16 cellular contexts compared by ENCODE assay signal in genomic region chr7:84085147-84085546, GRCh38.
A peak's percentile ranks its signal among the peaks of the same experiment; 100 is the strongest.
DNase-seq lines count a peak whose midpoint lies in the region; ATAC-seq, FAIRE-seq and TF ChIP-seq lines count a peak whose summit lies in the region.
"Had no signal": no experiment of that assay in that cellular context is flagged by ENCODE, and none has a peak within 500 bp of the region (broad histone marks: within the 10 kb centered on the region; RNA-seq: fewer than 3 reads in every experiment).

No MANE protein-coding gene starts in this region.

- FAIRE-seq in GM12891 (lab: Jason Lieb, UNC) = no peak
- FAIRE-seq: islet of Langerhans had no signal

- H3K4me3 Mint-ChIP-seq in nephron progenitor cell = peak overlapping the region; percentile 69
- H3K4me3 Mint-ChIP-seq: naive thymus-derived CD4-positive, alpha-beta T cell; T-cell had no signal

- H3K27me3 Mint-ChIP-seq in nephron progenitor cell (ENCODE audit: low read depth, poor library complexity) = no peaks in the 10 kb centered on the region
- H3K27me3 Mint-ChIP-seq: T-cell had no signal

- no peaks in the 10 kb centered on the region for H3K36me3 Mint-ChIP-seq in nephron progenitor cell (ENCODE audit: low read depth)
- H3K36me3 Mint-ChIP-seq: T-cell had no signal

- DNase-seq in GM04504 (ENCODE audit: low read depth) (peak; percentile 14), M059J (ENCODE audit: low read depth) (peak; percentile 52), brain microvascular endothelial cell (peak; percentile 40), nephron progenitor cell (no peak), foreskin keratinocyte (no peak), GM12891 (ENCODE audit: insufficient read length, low spot score) (no peak), NCI-H510A (lab: John Stamatoyannopoulos, UW) (no peak)
- DNase-seq in stimulated activated CD4-positive, alpha-beta T cell treated with anti-CD3 and anti-CD28 coated beads, Interleukin-1b, Interleukin-23, amount 100 ng/mL, for 48 hours = no peak
- DNase-seq: activated CD4-positive, alpha-beta T cell treated with anti-CD3 and anti-CD28 coated beads, Interleukin-2, amount 50 U/mL, for 1 hour; activated gamma-delta T cell; cerebellar nuclear complex; naive thymus-derived CD4-positive, alpha-beta T cell; T-cell had no signal

- no peaks in the 10 kb centered on the region for H3K27me3 ChIP-seq in brain microvascular endothelial cell (replicated peaks)
- H3K27me3 ChIP-seq in foreskin keratinocyte = no peaks in the 10 kb centered on the region

- H3K4me1 Mint-ChIP-seq in nephron progenitor cell = peaks cover 54% of the 10 kb centered on the region

- ATAC-seq in foreskin keratinocyte = no peak
- ATAC-seq: esophagus mucosa; naive thymus-derived CD4-positive, alpha-beta T cell; sciatic nerve; T-cell had no signal

- no peaks in the 10 kb centered on the region for H3K36me3 ChIP-seq in brain microvascular endothelial cell (replicated peaks)

- H3K9me3 Mint-ChIP-seq in nephron progenitor cell = no peaks in the 10 kb centered on the region
- H3K9me3 Mint-ChIP-seq: T-cell had no signal

- peak overlapping the region; percentile 85 for H3K27ac Mint-ChIP-seq in nephron progenitor cell
- H3K27ac Mint-ChIP-seq: T-cell had no signal

- in situ Hi-C loops in brain microvascular endothelial cell (cut with HindIII; ENCODE audit: low pct_ligation_motif_present, low sequenced_read_pairs) = no loop called here

- no peak overlapping the region for H3K4me3 ChIP-seq in brain microvascular endothelial cell (ENCODE audit: low read depth, low read length)

- H3K27ac ChIP-seq in brain microvascular endothelial cell (no peak overlapping the region), foreskin keratinocyte (no peak overlapping the region)

- no peaks in the 10 kb centered on the region for H3K4me1 ChIP-seq in foreskin keratinocyte

- no peak for TF ChIP-seq POLR2A in GM12891 (IDR thresholded peaks at IDR 0.05; ENCODE audit: low read depth, low read length)

- TF ChIP-seq CTCF in brain microvascular endothelial cell (IDR thresholded peaks at IDR 0.05; ENCODE audit: low read depth, low read length, missing control alignments) (no peak), nephron progenitor cell (IDR thresholded peaks at IDR 0.05) (no peak), foreskin keratinocyte (conservative IDR thresholded peaks at IDR 0.05) (no peak)

TF ChIP-seq in GM12891, 5 proteins besides CTCF, POLR2A, EP300 and RAD21:
- TF ChIP-seq PAX5 (IDR thresholded peaks at IDR 0.05; ENCODE audit: insufficient read depth, low read length, severe bottlenecking) (no peak), SPI1 (IDR thresholded peaks at IDR 0.05; ENCODE audit: low read depth, low read length) (no peak), TAF1 (IDR thresholded peaks at IDR 0.05; ENCODE audit: low read depth, low read length) (no peak), POU2F2 (IDR thresholded peaks at IDR 0.05; ENCODE audit: low read depth, low read length) (no peak), POLR2AphosphoS5 (IDR thresholded peaks at IDR 0.05; ENCODE audit: low read depth, low read length) (no peak)

Comparison
In these comparisons a context has a peak if more than half of its experiments do, and no peak if none do; other contexts are left out.
1. DNase-seq: peak in GM04504 (single experiment), M059J (single experiment) and brain microvascular endothelial cell (single experiment); none in nephron progenitor cell (single experiment), foreskin keratinocyte (0 of 2), stimulated activated CD4-positive, alpha-beta T cell treated with anti-CD3 and anti-CD28 coated beads, Interleukin-1b, Interleukin-23, amount 100 ng/mL, for 48 hours (single experiment), GM12891 (single experiment) and NCI-H510A (single experiment).